Comparison of ENCODE assay signal across 9 cellular contexts in the genomic region with DNA sequence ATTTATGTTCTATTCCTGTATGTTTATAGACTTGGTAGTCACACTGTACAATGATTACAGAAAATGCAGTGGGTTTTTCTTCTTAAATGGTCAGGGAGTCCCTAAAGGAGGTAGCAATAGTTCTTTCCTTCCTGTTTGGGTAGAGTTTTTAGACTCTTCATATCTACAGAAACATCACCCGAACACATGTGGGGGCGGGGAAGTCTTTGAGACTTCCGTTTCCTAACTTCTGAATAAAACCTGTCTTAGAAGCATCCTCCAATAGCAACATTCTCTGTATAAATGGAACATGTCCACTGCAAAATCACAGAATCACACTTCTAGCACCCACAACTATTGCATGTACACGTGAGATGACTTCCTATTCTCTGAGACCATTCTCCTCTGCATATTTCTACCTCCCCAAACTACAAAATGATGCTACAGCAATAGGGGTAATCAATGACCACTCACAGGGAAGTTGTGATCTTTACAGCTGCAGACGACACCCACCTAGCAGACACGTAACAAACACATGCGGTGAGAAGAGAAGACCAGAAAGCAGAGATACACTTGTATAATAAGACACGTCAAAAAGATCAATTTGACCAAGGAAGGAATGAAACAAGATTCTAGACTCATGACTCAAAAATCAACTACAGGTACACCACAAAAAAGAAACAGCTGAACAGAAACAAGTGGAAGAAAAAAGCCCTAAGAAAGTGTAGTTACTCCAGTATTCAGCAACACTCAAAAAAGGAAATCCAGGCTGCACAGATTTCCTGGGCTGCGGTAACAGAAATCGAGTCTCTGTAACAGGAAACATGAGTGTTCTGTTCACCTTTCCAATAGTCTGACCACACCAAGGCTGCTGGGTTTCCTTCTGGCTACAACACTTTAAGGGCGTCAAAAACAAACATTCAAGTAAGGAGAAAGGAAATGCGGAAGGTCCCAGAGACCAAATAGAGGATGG.
DNase-seq lines count a peak whose midpoint lies in the region; ATAC-seq and TF ChIP-seq lines count a peak whose summit lies in the region.
"Had no signal": no experiment of that assay in that cellular context is flagged by ENCODE, and none has a peak within 500 bp of the region (broad histone marks: within the 10 kb centered on the region; RNA-seq: fewer than 3 reads in every experiment).

No MANE protein-coding gene starts in this region.

- peak overlapping the region; percentile 53 for H3K27ac Mint-ChIP-seq in activated T-helper 2 cell treated with anti-CD3 and anti-CD28 coated beads, Interferon-gamma antibody, Interleukin-2, Interleukin-4, amounts not matched to agents 10 μg/mL and 5 μg/mL and 100 μg/mL, durations not matched to agents 14 hours and 24 hours and 36 hours

- peaks cover 39% of the 10 kb centered on the region for H3K4me1 Mint-ChIP-seq in activated T-helper 2 cell treated with anti-CD3 and anti-CD28 coated beads, Interferon-gamma antibody, Interleukin-2, Interleukin-4, amounts not matched to agents 10 μg/mL and 5 μg/mL and 100 μg/mL, durations not matched to agents 14 hours and 24 hours and 36 hours (ENCODE audit: low read depth)

- ATAC-seq in HG03103 (IDR thresholded peaks at IDR 0.05; ENCODE audit: low read depth, unreplicated experiment), result peak; percentile 66
- no peak for ATAC-seq in Right ventricle myocardium superior (ENCODE audit: poor library complexity)
- ATAC-seq: K562 had no signal

- H3K9me3 Mint-ChIP-seq in activated T-helper 2 cell treated with anti-CD3 and anti-CD28 coated beads, Interferon-gamma antibody, Interleukin-2, Interleukin-4, amounts not matched to agents 10 μg/mL and 5 μg/mL and 100 μg/mL, durations not matched to agents 14 hours and 24 hours and 36 hours, result peaks cover 8% of the 10 kb centered on the region

- no peak for TF ChIP-seq POLR2A in erythroblast (IDR thresholded peaks at IDR 0.05; ENCODE audit: low read length)

- intact Hi-C loops in activated T-helper 2 cell treated with anti-CD3 and anti-CD28 coated beads, Interferon-gamma antibody, Interleukin-2, Interleukin-4, amounts not matched to agents 10 μg/mL and 5 μg/mL and 100 μg/mL, durations not matched to agents 14 hours and 24 hours and 36 hours (cut with micrococcal nuclease), result loop anchor here (1.0 to 10.0 kb wide), 4 partner anchors 10 to 1160 kb away; partner anchors contain the start of gene TSHZ1
- intact Hi-C loops in Right ventricle myocardium superior (cut with DNase I), result no loop called here

- H3K27me3 Mint-ChIP-seq in activated T-helper 2 cell treated with anti-CD3 and anti-CD28 coated beads, Interferon-gamma antibody, Interleukin-2, Interleukin-4, amounts not matched to agents 10 μg/mL and 5 μg/mL and 100 μg/mL, durations not matched to agents 14 hours and 24 hours and 36 hours (ENCODE audit: low read depth), result peaks cover 7% of the 10 kb centered on the region

- DNase-seq in activated gamma-delta T cell treated with Interleukin-2 at 50 U/mL for 16 hours (peak; percentile 32), activated gamma-delta T cell (lab: John Stamatoyannopoulos, UW) (no peak), DMS114 treated with DMSO at 0.1 percent for 48 hours (lab: John Stamatoyannopoulos, UW; ENCODE audit: unreplicated experiment) (no peak), erythroblast (lab: John Stamatoyannopoulos, UW) (no peak), NCI-H510A treated with DMSO at 0.1 percent for 48 hours (lab: John Stamatoyannopoulos, UW) (no peak), Right ventricle myocardium superior (no peak)
- DNase-seq in activated T-helper 2 cell treated with anti-CD3 and anti-CD28 coated beads, Interferon-gamma antibody, Interleukin-2, Interleukin-4, amounts not matched to agents 10 μg/mL and 5 μg/mL and 100 μg/mL, durations not matched to agents 14 hours and 24 hours and 36 hours (ENCODE audit: low spot score), result peak; percentile 33

- peaks cover 7% of the 10 kb centered on the region for H3K36me3 Mint-ChIP-seq in activated T-helper 2 cell treated with anti-CD3 and anti-CD28 coated beads, Interferon-gamma antibody, Interleukin-2, Interleukin-4, amounts not matched to agents 10 μg/mL and 5 μg/mL and 100 μg/mL, durations not matched to agents 14 hours and 24 hours and 36 hours (ENCODE audit: low read depth)

- H3K4me3 Mint-ChIP-seq in activated T-helper 2 cell treated with anti-CD3 and anti-CD28 coated beads, Interferon-gamma antibody, Interleukin-2, Interleukin-4, amounts not matched to agents 10 μg/mL and 5 μg/mL and 100 μg/mL, durations not matched to agents 14 hours and 24 hours and 36 hours (ENCODE audit: low read depth), result no peak overlapping the region

Comparison
In these comparisons a context has a peak if more than half of its experiments do, and no peak if none do; other contexts are left out.
1. DNase-seq: peak in activated gamma-delta T cell treated with Interleukin-2 at 50 U/mL for 16 hours (single experiment) and activated T-helper 2 cell treated with anti-CD3 and anti-CD28 coated beads, Interferon-gamma antibody, Interleukin-2, Interleukin-4, amounts not matched to agents 10 μg/mL and 5 μg/mL and 100 μg/mL, durations not matched to agents 14 hours and 24 hours and 36 hours (single experiment); none in activated gamma-delta T cell (single experiment), DMS114 treated with DMSO at 0.1 percent for 48 hours (single experiment), erythroblast (0 of 2), NCI-H510A treated with DMSO at 0.1 percent for 48 hours (single experiment) and Right ventricle myocardium superior (single experiment).